8 cellular contexts compared by ENCODE assay signal in the genomic region with DNA sequence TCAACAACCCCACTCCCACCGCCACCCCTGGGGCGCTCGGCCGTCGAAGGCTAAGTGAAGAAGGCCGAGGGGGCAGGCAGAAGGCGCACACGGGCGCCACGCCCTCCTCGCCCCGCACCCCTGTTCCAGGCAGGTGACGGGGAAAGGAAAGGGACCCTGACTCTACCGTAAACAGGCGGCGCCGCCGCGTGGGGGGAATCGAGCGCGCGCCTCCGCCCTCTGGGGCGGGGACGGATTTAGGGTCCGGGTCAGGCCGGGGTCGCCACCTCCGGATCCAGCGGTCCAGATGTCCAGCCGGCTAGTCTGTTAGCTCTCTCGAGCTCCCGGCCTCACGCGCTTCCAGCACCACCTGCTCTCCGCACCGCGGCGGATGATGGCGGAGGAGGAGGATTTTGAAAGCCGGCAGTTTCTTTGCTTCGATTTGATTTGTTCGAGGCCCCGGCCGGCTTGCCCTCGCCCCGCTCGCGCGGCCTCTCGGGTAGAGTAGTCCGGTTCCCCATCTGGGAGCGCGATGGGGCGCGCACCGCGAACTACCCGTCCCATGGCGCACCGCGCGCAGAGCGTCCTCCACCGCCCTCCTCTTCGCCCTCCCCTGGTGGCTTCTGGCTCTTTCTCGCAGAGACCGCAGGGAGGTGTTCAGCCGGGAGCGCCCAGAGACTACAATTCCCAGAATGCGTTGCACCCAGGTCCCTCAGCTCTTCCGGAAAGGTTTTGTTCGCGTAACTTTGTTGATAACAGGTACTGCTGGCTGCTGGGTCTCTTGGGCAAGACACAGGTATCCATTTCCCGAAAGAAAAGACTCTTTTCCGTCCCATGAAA. TPM values are rescaled to one million over a fixed set of nuclear protein-coding genes. Genes with fewer than 3 reads are reported as not detected.
DNase-seq lines count a peak whose midpoint lies in the region; ATAC-seq and TF ChIP-seq lines count a peak whose summit lies in the region.

A gene with protein sequence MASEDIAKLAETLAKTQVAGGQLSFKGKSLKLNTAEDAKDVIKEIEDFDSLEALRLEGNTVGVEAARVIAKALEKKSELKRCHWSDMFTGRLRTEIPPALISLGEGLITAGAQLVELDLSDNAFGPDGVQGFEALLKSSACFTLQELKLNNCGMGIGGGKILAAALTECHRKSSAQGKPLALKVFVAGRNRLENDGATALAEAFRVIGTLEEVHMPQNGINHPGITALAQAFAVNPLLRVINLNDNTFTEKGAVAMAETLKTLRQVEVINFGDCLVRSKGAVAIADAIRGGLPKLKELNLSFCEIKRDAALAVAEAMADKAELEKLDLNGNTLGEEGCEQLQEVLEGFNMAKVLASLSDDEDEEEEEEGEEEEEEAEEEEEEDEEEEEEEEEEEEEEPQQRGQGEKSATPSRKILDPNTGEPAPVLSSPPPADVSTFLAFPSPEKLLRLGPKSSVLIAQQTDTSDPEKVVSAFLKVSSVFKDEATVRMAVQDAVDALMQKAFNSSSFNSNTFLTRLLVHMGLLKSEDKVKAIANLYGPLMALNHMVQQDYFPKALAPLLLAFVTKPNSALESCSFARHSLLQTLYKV (minus strand): TSS at position 368 of the 819 bp plus-strand sequence. CDS start 5,143 bp downstream, outside the sequence.

- peak within 1 kb of the TSS; percentile 93 for H3K4me3 Mint-ChIP-seq in natural killer cell

- H3K4me1 Mint-ChIP-seq in natural killer cell: peaks cover 24 to 39% of the 10 kb centered on the region in 2 donors

- peak; percentile 100 for DNase-seq in G401 (ENCODE audit: low spot score)
- DNase-seq in H7: peak; percentile 98
- peak; percentile 97 for DNase-seq in M059J (ENCODE audit: low read depth)
- peak; percentile 99 to 100 for DNase-seq in SHP77 (lab: John Stamatoyannopoulos, UW)
- DNase-seq in activated effector memory CD4-positive, alpha-beta T cell treated with Interleukin-2 at 50 U/mL for 16 hours: peak; percentile 98
- peak; percentile 96 for DNase-seq in fibroblast of peridontal ligament (ENCODE audit: extremely low read depth)
- peak; percentile 95 for DNase-seq in natural killer cell
- peak; percentile 98 for DNase-seq in stimulated activated naive CD4-positive, alpha-beta T cell treated with Interleukin-2 at 50 U/mL for 16 hours (lab: John Stamatoyannopoulos, UW)

- H3K9me3 Mint-ChIP-seq in natural killer cell: no peaks in the 10 kb centered on the region

- no peaks in the 10 kb centered on the region for H3K36me3 Mint-ChIP-seq in natural killer cell

- intact Hi-C loops in natural killer cell (cut with micrococcal nuclease): loop anchor here (1.0 to 10.0 kb wide), 5 partner anchors 15 to 195 kb away; a partner anchor contains a TSS

- no peaks in the 10 kb centered on the region for H3K27me3 Mint-ChIP-seq in natural killer cell (ENCODE audit: low read depth in 2 of 2)

- peak within 1 kb of the TSS; percentile 92 for H3K4me3 ChIP-seq in H7 (ENCODE audit: insufficient read depth, low read depth, low read length)

- no peaks in the 10 kb centered on the region for H3K27me3 ChIP-seq in H7 (ENCODE audit: control insufficient read depth, insufficient read depth, low read length)

- peak; percentile 93 to 98 (median 93) for ATAC-seq in natural killer cell

- H3K27ac Mint-ChIP-seq in natural killer cell: peak within 1 kb of the TSS; percentile 96

- H3K36me3 ChIP-seq in H7 (replicated peaks; ENCODE audit: control insufficient read depth, insufficient read depth, low read length): peaks cover 20% of the 10 kb centered on the region

- in situ Hi-C loops in G401 (cut with HindIII; ENCODE audit: low sequenced_read_pairs): no loop called here

- TF ChIP-seq CTCF in natural killer cell (IDR thresholded peaks at IDR 0.05): no peak

RNA-seq across cellular contexts. Expression of the gene that starts here (rescaled TPM):
- 235 and 240 TPM in 2 replicates for total RNA-seq in G401 (2014; rRNA removed; shearing (Covaris generic))
- 115 and 133 TPM in 2 replicates for total RNA-seq in H7 (2014; rRNA removed; shearing (Covaris generic))
- total RNA-seq in M059J (2014; rRNA removed; shearing (Covaris generic)): 60.4 and 97.9 TPM in 2 replicates
- 10 to 100 TPM; 44.0 to 54.2 (median 54.0) TPM for total RNA-seq in natural killer cell

Comparison
In these comparisons a context has a peak if more than half of its experiments do, and no peak if none do; other contexts are left out.
1. Peak in every context shown above with its lines: DNase-seq, ATAC-seq and H3K4me3 ChIP-seq.